In genomic region chr15:73464602-73465001, GRCh38 we compare ENCODE assay signal across 11 cellular contexts. TPM values are rescaled to one million over a fixed set of nuclear protein-coding genes. Genes with fewer than 3 reads are reported as not detected.
DNase-seq lines count a peak whose midpoint lies in the region; ATAC-seq and TF ChIP-seq lines count a peak whose summit lies in the region.
"Had no signal": no experiment of that assay in that cellular context is flagged by ENCODE, and none has a peak within 500 bp of the region (broad histone marks: within the 10 kb centered on the region; RNA-seq: fewer than 3 reads in every experiment).

No MANE protein-coding gene starts in this region.

- POLR2A ChIA-PET in A673 (lab: Charles Lee; ENCODE audit: low non-redundant PET): no interaction called here

- intact Hi-C loops in A673 (cut with micrococcal nuclease; ENCODE audit: unreplicated experiment): no loop called here
- intact Hi-C loops in dorsolateral prefrontal cortex (cut with DNase I): no loop called here

- H3K4me3 ChIP-seq in A673 (ENCODE audit: low read depth, low read length, poor library complexity, severe bottlenecking) (no peak overlapping the region), GM12864 (ENCODE audit: low read depth, low read length) (no peak overlapping the region), OCI-LY3 (ENCODE audit: low read length) (no peak overlapping the region), fibroblast of the aortic adventitia (ENCODE audit: low read depth, low read length) (no peak overlapping the region), dorsolateral prefrontal cortex (no peak overlapping the region)

- CTCF ChIA-PET in A673 (lab: Charles Lee): interaction anchor here (0.6 kb wide), 1 partner anchor 198 kb away, joined by 3 read pairs; no protein-coding TSS in a partner anchor

- no peak overlapping the region for H3K9ac ChIP-seq in OCI-LY3 (ENCODE audit: low read length)

- H3K9me3 ChIP-seq in A673 (ENCODE audit: low read depth, low read length, poor library complexity, severe bottlenecking) (no peaks in the 10 kb centered on the region), OCI-LY3 (ENCODE audit: insufficient read depth, low read length) (no peaks in the 10 kb centered on the region)

- H2AFZ ChIP-seq in OCI-LY3 (ENCODE audit: low read depth, low read length): no peak overlapping the region

- TF ChIP-seq CTCF in A673 (conservative IDR thresholded peaks at IDR 0.05; ENCODE audit: low read depth, low read length) (peak; percentile 35), GM12864 (IDR thresholded peaks at IDR 0.05; ENCODE audit: low read depth, low read length, missing control alignments) (peak; percentile 60), OCI-LY3 (IDR thresholded peaks at IDR 0.05; ENCODE audit: low read depth, low read length) (peak; percentile 16; the same call in 1 of the 2 replicates), fibroblast of the aortic adventitia (IDR thresholded peaks at IDR 0.05; ENCODE audit: insufficient read depth, low read length) (peak; percentile 25), dorsolateral prefrontal cortex (IDR thresholded peaks at IDR 0.05 in 54 of 56, conservative IDR thresholded peaks at IDR 0.05 in 2 of 56; ENCODE audit: low read depth in 1 of 56, partially characterized antibody in 56 of 56) (peak in 1 of 56 donors; percentile 16)

- peak; percentile 17 for DNase-seq in A673 (ENCODE audit: low spot score)
- no peak for DNase-seq in GM12864 (ENCODE audit: low read depth)
- DNase-seq in fibroblast of the aortic adventitia (ENCODE audit: low read depth): no peak
- DNase-seq in activated effector memory CD4-positive, alpha-beta T cell treated with anti-CD3 and anti-CD28 coated beads, Interleukin-2, amount 50 U/mL, for 16 hours: no peak
- DNase-seq in dorsolateral prefrontal cortex: no peak
- no peak for DNase-seq in activated CD4-positive, alpha-beta T cell treated with anti-CD3 and anti-CD28 coated beads for 4 hours
- DNase-seq: activated CD4-positive, alpha-beta memory T cell treated with anti-CD3 and anti-CD28 coated beads for 36 hours; NCI-H524; stimulated activated naive CD8-positive, alpha-beta T cell treated with anti-CD3 and anti-CD28 coated beads, Interleukin-15, Interleukin-2, amounts not matched to agents 100 U/mL and 50 U/mL, for 24 hours had no signal

- ATAC-seq in GM18873 (IDR thresholded peaks at IDR 0.05; ENCODE audit: low FRiP score, unreplicated experiment): no peak
- ATAC-seq: stimulated activated naive CD8-positive, alpha-beta T cell treated with anti-CD3 and anti-CD28 coated beads, Interleukin-15, Interleukin-2, amounts not matched to agents 100 U/mL and 50 U/mL, for 24 hours had no signal

- BruUV-seq in A673 (replicated peaks; lab: Mats Ljungman, UMichigan): no TSS peak

- H3K4me1 ChIP-seq in A673 (ENCODE audit: insufficient read depth, low read length, poor library complexity, severe bottlenecking): no peaks in the 10 kb centered on the region
- H3K4me1 ChIP-seq in OCI-LY3 (ENCODE audit: low read length): no peaks in the 10 kb centered on the region

- H4K20me1 ChIP-seq in OCI-LY3 (ENCODE audit: insufficient read depth, low read length): no peaks in the 10 kb centered on the region

- H3K27ac ChIP-seq in A673 (ENCODE audit: low read depth, low read length, poor library complexity, severe bottlenecking) (no peak overlapping the region), OCI-LY3 (ENCODE audit: low read length) (no peak overlapping the region), dorsolateral prefrontal cortex (no peak overlapping the region)

- H3K36me3 ChIP-seq in A673 (ENCODE audit: insufficient read depth, low read length, poor library complexity, severe bottlenecking) (no peaks in the 10 kb centered on the region), OCI-LY3 (replicated peaks; ENCODE audit: low read depth, low read length) (no peaks in the 10 kb centered on the region)

- no peaks in the 10 kb centered on the region for H3K79me2 ChIP-seq in OCI-LY3 (ENCODE audit: low read length)

- H3K4me2 ChIP-seq in OCI-LY3 (ENCODE audit: low read length): no peak overlapping the region

- H3K27me3 ChIP-seq in A673 (replicated peaks; ENCODE audit: insufficient read depth, low read depth, low read length, poor library complexity) (peaks cover 41% of the 10 kb centered on the region), OCI-LY3 (ENCODE audit: low read depth, low read length) (peaks cover 30% of the 10 kb centered on the region), dorsolateral prefrontal cortex (peaks cover 0 to 10% (median 0%) of the 10 kb centered on the region in 45 donors)

RNA-seq across cellular contexts. Expression of gene REC114, which starts 21.6 kb away (rescaled TPM):
- total RNA-seq in A673 (2021): not detected in 2 replicates
- not detected in 2 replicates for total RNA-seq in fibroblast of the aortic adventitia (ENCODE audit: low replicate concordance)
- total RNA-seq in dorsolateral prefrontal cortex: not detected
- total RNA-seq: activated CD4-positive, alpha-beta memory T cell treated with anti-CD3 and anti-CD28 coated beads for 36 hours had no signal
